In genomic region chr5:132389453-132390286, GRCh38 we compare ENCODE assay signal across 2 cellular contexts.
TF ChIP-seq lines count a peak whose summit lies in the region.

No MANE protein-coding gene starts in this region.

TF ChIP-seq in liver, 16 proteins besides CTCF, POLR2A, EP300 and RAD21 (continued from another document):
- TF ChIP-seq REST (IDR thresholded peaks at IDR 0.05) = no peak
- no peak for TF ChIP-seq HNF4A (conservative IDR thresholded peaks at IDR 0.05)
- TF ChIP-seq, protein P1, sequence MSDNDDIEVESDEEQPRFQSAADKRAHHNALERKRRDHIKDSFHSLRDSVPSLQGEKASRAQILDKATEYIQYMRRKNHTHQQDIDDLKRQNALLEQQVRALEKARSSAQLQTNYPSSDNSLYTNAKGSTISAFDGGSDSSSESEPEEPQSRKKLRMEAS (IDR thresholded peaks at IDR 0.05) = no peak
- no peak for TF ChIP-seq ZBTB33 (IDR thresholded peaks at IDR 0.05)
- no peak for TF ChIP-seq FOXA2 (IDR thresholded peaks at IDR 0.05)
- TF ChIP-seq FOXA1 (IDR thresholded peaks at IDR 0.05) = no peak

TF ChIP-seq in HepG2, 621 proteins besides CTCF, POLR2A, EP300 and RAD21 (continued from another document):
- TF ChIP-seq ZBTB49 (CRISPR knock-in tag; IDR thresholded peaks at IDR 0.05; ENCODE audit: borderline replicate concordance) (no peak), GTF3A (CRISPR knock-in tag; conservative IDR thresholded peaks at IDR 0.05) (no peak), ZNF839 (CRISPR knock-in tag; IDR thresholded peaks at IDR 0.05; ENCODE audit: borderline replicate concordance) (no peak), HOXA9 (CRISPR knock-in tag; IDR thresholded peaks at IDR 0.05; ENCODE audit: borderline replicate concordance) (no peak), ZNF256 (CRISPR knock-in tag; conservative IDR thresholded peaks at IDR 0.05) (no peak), ZNF121 (CRISPR knock-in tag; IDR thresholded peaks at IDR 0.05) (no peak), ZIK1 (CRISPR knock-in tag; IDR thresholded peaks at IDR 0.05; ENCODE audit: borderline replicate concordance, low read depth) (no peak), MAFF (IDR thresholded peaks at IDR 0.05; ENCODE audit: low read depth, low read length) (no peak), JDP2 (CRISPR knock-in tag; IDR thresholded peaks at IDR 0.05; ENCODE audit: borderline replicate concordance) (no peak)
- TF ChIP-seq, protein P2, sequence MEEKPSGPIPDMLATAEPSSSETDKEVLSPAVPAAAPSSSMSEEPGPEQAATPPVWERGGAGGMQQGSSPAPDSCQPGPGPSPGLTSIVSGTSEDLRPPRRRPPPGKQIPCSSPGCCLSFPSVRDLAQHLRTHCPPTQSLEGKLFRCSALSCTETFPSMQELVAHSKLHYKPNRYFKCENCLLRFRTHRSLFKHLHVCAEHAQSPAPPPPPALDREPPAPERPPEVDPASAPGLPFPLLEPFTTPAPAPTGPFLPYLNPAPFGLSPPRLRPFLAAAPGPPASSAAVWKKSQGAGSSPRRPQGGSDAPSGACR (CRISPR knock-in tag; IDR thresholded peaks at IDR 0.05) = no peak
TF ChIP-seq in HepG2: peak in this region for 0.
